ENCODE assay signal across 1 cellular context in the genomic region with DNA sequence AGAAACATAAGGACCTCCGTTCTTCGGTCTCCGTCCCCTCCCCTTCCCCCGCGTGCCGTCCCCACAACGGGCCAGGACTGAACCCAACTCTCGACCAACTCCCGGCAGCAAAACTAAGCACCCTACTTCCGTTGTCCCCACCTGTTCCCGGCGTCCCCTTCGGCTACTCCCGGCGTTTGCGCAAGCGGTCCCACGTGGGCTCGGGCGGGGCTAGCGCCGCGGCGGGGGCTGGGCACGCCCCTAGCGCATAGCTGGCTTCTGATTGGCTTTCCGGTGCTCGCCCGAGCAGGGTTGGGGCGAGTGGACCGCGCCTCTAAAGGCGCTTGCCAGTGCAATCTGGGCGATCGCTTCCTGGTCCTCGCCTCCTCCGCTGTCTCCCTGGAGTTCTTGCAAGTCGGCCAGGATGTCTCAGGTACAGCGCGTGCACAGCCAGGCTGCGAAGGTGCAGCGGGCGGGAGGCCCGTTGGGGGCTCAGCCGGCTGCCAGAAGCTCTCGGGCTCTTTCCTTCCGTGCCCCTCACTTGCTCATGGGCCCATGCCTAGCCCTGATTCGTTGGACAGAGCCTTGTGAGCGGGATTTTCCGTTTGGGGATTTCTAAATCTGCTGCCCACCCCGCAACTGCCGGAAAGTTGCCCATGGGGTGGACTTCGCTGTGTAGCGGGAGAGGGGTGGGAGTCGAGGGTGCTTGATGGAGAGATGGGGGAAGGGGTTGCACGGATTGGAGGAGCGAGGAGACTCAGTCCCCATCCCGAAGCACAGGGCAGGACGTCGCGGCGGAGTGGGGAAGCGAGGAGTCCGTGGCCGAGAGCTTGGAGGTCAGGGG.
TF ChIP-seq lines count a peak whose summit lies in the region.

C2orf76 (minus strand) TSS at position 186 of the 823 bp plus-strand sequence. CDS start 26,875 bp downstream, outside the sequence.
DBI (plus strand) TSS at position 329 of the 823 bp plus-strand sequence; CDS start at position 404, 75 bp downstream.

TF ChIP-seq in HepG2, 621 proteins besides CTCF, POLR2A, EP300 and RAD21 (continued from another document and continues in another):
- TF ChIP-seq TAF15 (IDR thresholded peaks at IDR 0.05; ENCODE audit: low read depth, low read length, poor library complexity, severe bottlenecking) (no peak), ZSCAN20 (CRISPR knock-in tag; IDR thresholded peaks at IDR 0.05; ENCODE audit: borderline replicate concordance) (peak; percentile 53; the same call in 1 of the 2 replicates), FLYWCH1 (CRISPR knock-in tag; IDR thresholded peaks at IDR 0.05) (no peak), ESRRA (CRISPR knock-in tag; IDR thresholded peaks at IDR 0.05; ENCODE audit: low read depth) (0 out of 2 replicates have a peak, but pooled peaks have one; percentile 28), KMT2B (CRISPR knock-in tag; IDR thresholded peaks at IDR 0.05) (peak; percentile 90), ZNF20 (CRISPR knock-in tag; IDR thresholded peaks at IDR 0.05) (no peak; the same call in 1 of the 2 replicates), MIER2 (CRISPR knock-in tag; IDR thresholded peaks at IDR 0.05) (peak; percentile 81), ATRX (CRISPR knock-in tag; IDR thresholded peaks at IDR 0.05; ENCODE audit: borderline replicate concordance) (no peak), ZKSCAN5 (CRISPR knock-in tag; IDR thresholded peaks at IDR 0.05) (peak; percentile 77; the same call in 1 of the 2 replicates), FOXO4 (CRISPR knock-in tag; conservative IDR thresholded peaks at IDR 0.05) (peak; percentile 96; the same call in 1 of the 2 replicates), MZF1 (CRISPR knock-in tag; IDR thresholded peaks at IDR 0.05; ENCODE audit: borderline replicate concordance) (peak; percentile 60; the same call in 1 of the 2 replicates), HOXA7 (CRISPR knock-in tag; IDR thresholded peaks at IDR 0.05) (0 out of 2 replicates have a peak, but pooled peaks have one; percentile 88), ZNF3 (CRISPR knock-in tag; IDR thresholded peaks at IDR 0.05) (peak; percentile 32; the same call in 1 of the 2 replicates), ZMAT3 (CRISPR knock-in tag; conservative IDR thresholded peaks at IDR 0.05) (peak; percentile 64), NAIF1 (CRISPR knock-in tag; IDR thresholded peaks at IDR 0.05; ENCODE audit: borderline replicate concordance) (peak; percentile 82; the same call in 1 of the 2 replicates), SOX6 (IDR thresholded peaks at IDR 0.05) (no peak), SOX6 (CRISPR knock-in tag; IDR thresholded peaks at IDR 0.05) (peak; percentile 33), HOXA5 (CRISPR knock-in tag; IDR thresholded peaks at IDR 0.05) (peak; percentile 90; the same call in 1 of the 2 replicates), PCBP2 (optimal IDR thresholded peaks at IDR 0.05; ENCODE audit: low read depth, low read length, poor library complexity, severe bottlenecking) (peak; percentile 62), DMTF1 (CRISPR knock-in tag; IDR thresholded peaks at IDR 0.05) (no peak), SMC3 (IDR thresholded peaks at IDR 0.05; ENCODE audit: low read length) (peak; percentile 27; the same call in 1 of the 2 replicates), NFE2 (CRISPR knock-in tag; IDR thresholded peaks at IDR 0.05) (no peak), ZNF329 (CRISPR knock-in tag; IDR thresholded peaks at IDR 0.05; ENCODE audit: low read depth) (peak; percentile 89), XBP1 (CRISPR knock-in tag; IDR thresholded peaks at IDR 0.05) (no peak; the same call in 1 of the 2 replicates), BORCS8-MEF2B (CRISPR knock-in tag; IDR thresholded peaks at IDR 0.05) (peak; percentile 97), ZNF414 (CRISPR knock-in tag; IDR thresholded peaks at IDR 0.05) (peak; percentile 97), ZNF451 (CRISPR knock-in tag; IDR thresholded peaks at IDR 0.05) (peak; percentile 24; the same call in 1 of the 2 replicates), ZNF784 (CRISPR knock-in tag; IDR thresholded peaks at IDR 0.05; ENCODE audit: borderline replicate concordance) (peak; percentile 96), POGZ (CRISPR knock-in tag; IDR thresholded peaks at IDR 0.05) (peak; percentile 94), ZNF775 (CRISPR knock-in tag; IDR thresholded peaks at IDR 0.05; ENCODE audit: borderline replicate concordance) (peak; percentile 64; the same call in 1 of the 2 replicates), ZNF670 (CRISPR knock-in tag; IDR thresholded peaks at IDR 0.05; ENCODE audit: borderline replicate concordance) (peak; percentile 99), ETV5 (CRISPR knock-in tag; IDR thresholded peaks at IDR 0.05; ENCODE audit: borderline replicate concordance) (peak; percentile 98), KAT2B (IDR thresholded peaks at IDR 0.05; ENCODE audit: borderline replicate concordance, low read depth, low read length) (no peak), SMAD3 (CRISPR knock-in tag; IDR thresholded peaks at IDR 0.05) (peak; percentile 69), CC2D1A (CRISPR knock-in tag; IDR thresholded peaks at IDR 0.05) (no peak; the same call in 1 of the 2 replicates), RNF2 (conservative IDR thresholded peaks at IDR 0.05; ENCODE audit: low read depth) (no peak), ZNF557 (CRISPR knock-in tag; IDR thresholded peaks at IDR 0.05) (peak; percentile 51; the same call in 1 of the 2 replicates), NFKB2 (CRISPR knock-in tag; IDR thresholded peaks at IDR 0.05; ENCODE audit: borderline replicate concordance) (peak; percentile 63; the same call in 1 of the 2 replicates), FOXP4 (CRISPR knock-in tag; IDR thresholded peaks at IDR 0.05) (peak; percentile 79), ZBTB44 (CRISPR knock-in tag; IDR thresholded peaks at IDR 0.05) (0 out of 2 replicates have a peak, but pooled peaks have one; percentile 55), ATF7 (IDR thresholded peaks at IDR 0.05) (no peak), ATF7 (CRISPR knock-in tag; IDR thresholded peaks at IDR 0.05) (no peak; the same call in 1 of the 2 replicates), ZBTB42 (CRISPR knock-in tag; IDR thresholded peaks at IDR 0.05) (peak; percentile 75; the same call in 1 of the 2 replicates), SRSF1 (optimal IDR thresholded peaks at IDR 0.05; ENCODE audit: low read depth, low read length) (peak; percentile 89), ZNF12 (CRISPR knock-in tag; IDR thresholded peaks at IDR 0.05) (peak; percentile 32), ZNF720 (CRISPR knock-in tag; IDR thresholded peaks at IDR 0.05) (no peak), AKAP8 (CRISPR knock-in tag; IDR thresholded peaks at IDR 0.05) (peak; percentile 67; the same call in 1 of the 2 replicates), MAZ (IDR thresholded peaks at IDR 0.05; ENCODE audit: borderline replicate concordance, low read depth, low read length) (peak; percentile 99), MAZ (CRISPR knock-in tag; IDR thresholded peaks at IDR 0.05; ENCODE audit: low read depth) (peak; percentile 98), ZNF468 (CRISPR knock-in tag; IDR thresholded peaks at IDR 0.05) (no peak), SUZ12 (IDR thresholded peaks at IDR 0.05; ENCODE audit: low read depth, low read length) (peak; percentile 42), SMARCC2 (IDR thresholded peaks at IDR 0.05) (no peak), ZNF839 (CRISPR knock-in tag; IDR thresholded peaks at IDR 0.05; ENCODE audit: borderline replicate concordance) (no peak)
- TF ChIP-seq, protein P1, sequence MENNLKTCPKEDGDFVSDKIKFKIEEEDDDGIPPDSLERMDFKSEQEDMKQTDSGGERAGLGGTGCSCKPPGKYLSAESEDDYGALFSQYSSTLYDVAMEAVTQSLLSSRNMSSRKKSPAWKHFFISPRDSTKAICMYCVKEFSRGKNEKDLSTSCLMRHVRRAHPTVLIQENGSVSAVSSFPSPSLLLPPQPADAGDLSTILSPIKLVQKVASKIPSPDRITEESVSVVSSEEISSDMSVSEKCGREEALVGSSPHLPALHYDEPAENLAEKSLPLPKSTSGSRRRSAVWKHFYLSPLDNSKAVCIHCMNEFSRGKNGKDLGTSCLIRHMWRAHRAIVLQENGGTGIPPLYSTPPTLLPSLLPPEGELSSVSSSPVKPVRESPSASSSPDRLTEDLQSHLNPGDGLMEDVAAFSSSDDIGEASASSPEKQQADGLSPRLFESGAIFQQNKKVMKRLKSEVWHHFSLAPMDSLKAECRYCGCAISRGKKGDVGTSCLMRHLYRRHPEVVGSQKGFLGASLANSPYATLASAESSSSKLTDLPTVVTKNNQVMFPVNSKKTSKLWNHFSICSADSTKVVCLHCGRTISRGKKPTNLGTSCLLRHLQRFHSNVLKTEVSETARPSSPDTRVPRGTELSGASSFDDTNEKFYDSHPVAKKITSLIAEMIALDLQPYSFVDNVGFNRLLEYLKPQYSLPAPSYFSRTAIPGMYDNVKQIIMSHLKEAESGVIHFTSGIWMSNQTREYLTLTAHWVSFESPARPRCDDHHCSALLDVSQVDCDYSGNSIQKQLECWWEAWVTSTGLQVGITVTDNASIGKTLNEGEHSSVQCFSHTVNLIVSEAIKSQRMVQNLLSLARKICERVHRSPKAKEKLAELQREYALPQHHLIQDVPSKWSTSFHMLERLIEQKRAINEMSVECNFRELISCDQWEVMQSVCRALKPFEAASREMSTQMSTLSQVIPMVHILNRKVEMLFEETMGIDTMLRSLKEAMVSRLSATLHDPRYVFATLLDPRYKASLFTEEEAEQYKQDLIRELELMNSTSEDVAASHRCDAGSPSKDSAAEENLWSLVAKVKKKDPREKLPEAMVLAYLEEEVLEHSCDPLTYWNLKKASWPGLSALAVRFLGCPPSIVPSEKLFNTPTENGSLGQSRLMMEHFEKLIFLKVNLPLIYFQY (CRISPR knock-in tag; IDR thresholded peaks at IDR 0.05; ENCODE audit: borderline replicate concordance): peak; percentile 82
- TF ChIP-seq, protein P2, sequence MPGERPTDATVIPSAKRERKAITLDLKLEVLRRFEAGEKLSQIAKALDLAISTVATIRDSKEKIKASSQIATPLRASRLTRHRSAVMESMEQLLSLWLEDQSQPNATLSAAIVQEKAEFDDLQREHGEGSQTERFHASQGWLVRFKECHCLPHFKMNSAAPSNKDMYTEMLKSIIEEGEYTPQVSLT (CRISPR knock-in tag; IDR thresholded peaks at IDR 0.05; ENCODE audit: borderline replicate concordance, low read depth): peak; percentile 36; the same call in 1 of the 2 replicates
